Comparison of ENCODE assay signal across 1 cellular context in the genomic region with DNA sequence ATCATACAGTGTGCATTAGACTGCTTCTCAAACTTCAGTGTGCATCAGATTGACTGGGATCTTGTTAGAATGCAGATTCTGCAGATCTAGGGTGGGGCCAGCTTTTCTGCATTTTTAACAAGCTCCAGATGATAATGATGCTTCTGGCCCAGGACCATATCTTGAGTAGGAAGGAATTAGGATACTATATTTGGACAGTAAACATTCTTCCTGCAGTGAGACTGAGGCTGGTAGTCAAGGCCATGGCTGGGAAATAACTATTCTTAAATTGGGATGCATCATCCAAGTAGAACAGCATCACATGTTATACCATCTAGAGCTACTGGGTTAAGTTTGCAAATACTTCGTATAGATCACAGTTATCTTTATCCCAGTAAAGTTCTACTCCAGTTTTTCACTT.
TF ChIP-seq lines count a peak whose summit lies in the region.

No MANE protein-coding gene starts in this region.

TF ChIP-seq in SK-N-SH, 30 proteins besides CTCF, POLR2A, EP300 and RAD21:
- TF ChIP-seq TCF12 (IDR thresholded peaks at IDR 0.05): peak; percentile 65
- TF ChIP-seq SMC3 (IDR thresholded peaks at IDR 0.05; ENCODE audit: low read depth, low read length): no peak
- no peak for TF ChIP-seq YY1 (IDR thresholded peaks at IDR 0.05; ENCODE audit: low read depth)
